14 cellular contexts compared by ENCODE assay signal in genomic region chr7:121501566-121501965, GRCh38.
A peak's percentile ranks its signal among the peaks of the same experiment; 100 is the strongest.
DNase-seq lines count a peak whose midpoint lies in the region; ATAC-seq lines count a peak whose summit lies in the region.
"Had no signal": no experiment of that assay in that cellular context is flagged by ENCODE, and none has a peak within 500 bp of the region (broad histone marks: within the 10 kb centered on the region; RNA-seq: fewer than 3 reads in every experiment).

No MANE protein-coding gene starts in this region.

- H3K4me1 Mint-ChIP-seq in activated CD4-positive, alpha-beta T cell treated with anti-CD3 and anti-CD28 coated beads, Interleukin-2, amount 10 ng/mL, durations not matched to agents 24 days and 14 days, result peaks cover 19% of the 10 kb centered on the region
- peaks cover 30% of the 10 kb centered on the region for H3K4me1 Mint-ChIP-seq in activated T-helper 1 cell treated with anti-CD3 and anti-CD28 coated beads, Interleukin-12 subunit alpha, Interleukin-12 subunit beta, Interleukin-2, Interleukin-4 antibody, amounts not matched to agents 30 ng/mL and 10 ng/mL and 1 ng/mL, durations not matched to agents 14 hours and 24 hours and 36 hours (ENCODE audit: low read depth)

- H3K4me3 Mint-ChIP-seq in activated CD4-positive, alpha-beta T cell treated with anti-CD3 and anti-CD28 coated beads, Interleukin-2, amount 10 ng/mL, durations not matched to agents 24 days and 14 days, result no peak overlapping the region
- no peak overlapping the region for H3K4me3 Mint-ChIP-seq in activated T-helper 1 cell treated with anti-CD3 and anti-CD28 coated beads, Interleukin-12 subunit alpha, Interleukin-12 subunit beta, Interleukin-2, Interleukin-4 antibody, amounts not matched to agents 30 ng/mL and 10 ng/mL and 1 ng/mL, durations not matched to agents 14 hours and 24 hours and 36 hours
- H3K4me3 Mint-ChIP-seq: B cell; CD4-positive, CD25-positive, alpha-beta regulatory T cell; CD8-positive, alpha-beta T cell had no signal

- H3K27me3 Mint-ChIP-seq in activated CD4-positive, alpha-beta T cell treated with anti-CD3 and anti-CD28 coated beads, Interleukin-2, amount 10 ng/mL, durations not matched to agents 24 days and 14 days, result no peaks in the 10 kb centered on the region
- H3K27me3 Mint-ChIP-seq in activated T-helper 1 cell treated with anti-CD3 and anti-CD28 coated beads, Interleukin-12 subunit alpha, Interleukin-12 subunit beta, Interleukin-2, Interleukin-4 antibody, amounts not matched to agents 30 ng/mL and 10 ng/mL and 1 ng/mL, durations not matched to agents 14 hours and 24 hours and 36 hours (ENCODE audit: insufficient read depth), result no peaks in the 10 kb centered on the region
- H3K27me3 Mint-ChIP-seq: B cell had no signal

- intact Hi-C loops in activated CD4-positive, alpha-beta T cell treated with anti-CD3 and anti-CD28 coated beads, Interleukin-2, amount 10 ng/mL, durations not matched to agents 24 days and 14 days (cut with micrococcal nuclease), result loop anchor here (2.0 kb wide), 1 partner anchor 13 kb away; no protein-coding TSS in a partner anchor
- intact Hi-C loops in activated T-helper 1 cell treated with anti-CD3 and anti-CD28 coated beads, Interleukin-12 subunit alpha, Interleukin-12 subunit beta, Interleukin-2, Interleukin-4 antibody, amounts not matched to agents 30 ng/mL and 10 ng/mL and 1 ng/mL, durations not matched to agents 14 hours and 24 hours and 36 hours (cut with micrococcal nuclease), result no loop called here

- H3K9me3 Mint-ChIP-seq in activated CD4-positive, alpha-beta T cell treated with anti-CD3 and anti-CD28 coated beads, Interleukin-2, amount 10 ng/mL, durations not matched to agents 24 days and 14 days, result peaks cover 37% of the 10 kb centered on the region
- peaks cover 49% of the 10 kb centered on the region for H3K9me3 Mint-ChIP-seq in activated T-helper 1 cell treated with anti-CD3 and anti-CD28 coated beads, Interleukin-12 subunit alpha, Interleukin-12 subunit beta, Interleukin-2, Interleukin-4 antibody, amounts not matched to agents 30 ng/mL and 10 ng/mL and 1 ng/mL, durations not matched to agents 14 hours and 24 hours and 36 hours

- H3K27ac Mint-ChIP-seq in activated CD4-positive, alpha-beta T cell treated with anti-CD3 and anti-CD28 coated beads, Interleukin-2, amount 10 ng/mL, durations not matched to agents 24 days and 14 days, result peak overlapping the region; percentile 94
- H3K27ac Mint-ChIP-seq in activated T-helper 1 cell treated with anti-CD3 and anti-CD28 coated beads, Interleukin-12 subunit alpha, Interleukin-12 subunit beta, Interleukin-2, Interleukin-4 antibody, amounts not matched to agents 30 ng/mL and 10 ng/mL and 1 ng/mL, durations not matched to agents 14 hours and 24 hours and 36 hours, result peak overlapping the region; percentile 90
- H3K27ac Mint-ChIP-seq: B cell; CD4-positive, CD25-positive, alpha-beta regulatory T cell; CD8-positive, alpha-beta T cell had no signal

- no peak for ATAC-seq in HG03196 (IDR thresholded peaks at IDR 0.05; ENCODE audit: unreplicated experiment)
- ATAC-seq: CD8-positive, alpha-beta T cell had no signal

- H3K36me3 Mint-ChIP-seq in activated CD4-positive, alpha-beta T cell treated with anti-CD3 and anti-CD28 coated beads, Interleukin-2, amount 10 ng/mL, durations not matched to agents 24 days and 14 days (ENCODE audit: low read depth), result peaks cover 27% of the 10 kb centered on the region
- H3K36me3 Mint-ChIP-seq in activated T-helper 1 cell treated with anti-CD3 and anti-CD28 coated beads, Interleukin-12 subunit alpha, Interleukin-12 subunit beta, Interleukin-2, Interleukin-4 antibody, amounts not matched to agents 30 ng/mL and 10 ng/mL and 1 ng/mL, durations not matched to agents 14 hours and 24 hours and 36 hours (ENCODE audit: low read depth), result peaks cover 27% of the 10 kb centered on the region
- H3K36me3 Mint-ChIP-seq: CD4-positive, CD25-positive, alpha-beta regulatory T cell; CD8-positive, alpha-beta T cell had no signal

- DNase-seq in activated CD4-positive, alpha-beta T cell treated with anti-CD3 and anti-CD28 coated beads, Interleukin-2, amount 10 ng/mL, durations not matched to agents 24 days and 14 days, result no peak
- DNase-seq in activated CD4-positive, alpha-beta T cell treated with anti-CD3 and anti-CD28 coated beads for 48 hours, result no peak
- no peak for DNase-seq in activated T-helper 1 cell treated with anti-CD3 and anti-CD28 coated beads, Interleukin-12 subunit alpha, Interleukin-12 subunit beta, Interleukin-2, Interleukin-4 antibody, amounts not matched to agents 30 ng/mL and 10 ng/mL and 1 ng/mL, durations not matched to agents 14 hours and 24 hours and 36 hours (ENCODE audit: low spot score)
- peak; percentile 54 for DNase-seq in kidney tubule cell (ENCODE audit: low spot score)
- DNase-seq in HK-2 (ENCODE audit: unreplicated experiment), result no peak
- no peak for DNase-seq in Kasumi-1 (lab: John Stamatoyannopoulos, UW)
- DNase-seq: Caco-2; CD4-positive, CD25-positive, alpha-beta regulatory T cell; CD8-positive, alpha-beta T cell; DMS153; DND-41; GOT3 had no signal
